ENCODE assay signal across 8 cellular contexts in the genomic region with DNA sequence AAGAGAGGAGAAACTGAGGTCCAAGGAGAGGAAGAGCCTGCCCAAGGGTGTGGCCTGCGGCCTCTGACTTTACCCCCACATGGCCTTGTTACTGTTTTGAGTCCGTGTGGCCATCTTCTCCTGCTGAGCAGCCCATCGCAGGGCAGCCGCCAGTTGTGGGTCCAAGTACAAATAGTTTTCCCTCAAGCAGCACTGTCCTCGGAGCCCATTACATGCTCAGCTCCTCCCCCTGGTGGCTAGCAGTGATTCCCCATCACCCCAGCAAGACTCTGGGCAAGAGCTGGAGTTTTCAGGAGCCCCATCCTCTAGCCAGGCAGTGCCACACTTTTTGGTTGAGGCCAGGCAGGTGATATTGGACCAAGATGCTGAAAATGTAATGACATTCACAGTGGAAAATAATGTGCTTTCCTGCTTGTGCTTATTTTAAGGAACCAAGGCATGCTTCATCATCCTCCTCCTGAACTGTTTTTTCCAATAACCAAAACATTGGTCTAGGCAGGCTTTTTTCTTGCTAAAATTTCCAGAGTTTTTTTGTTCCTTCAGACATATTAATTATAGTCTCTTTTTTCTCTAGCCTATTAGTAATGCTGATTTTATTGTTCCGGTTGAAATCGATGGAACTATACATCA.
DNase-seq lines count a peak whose midpoint lies in the region; ATAC-seq and TF ChIP-seq lines count a peak whose summit lies in the region.

No MANE protein-coding gene starts in this region.

- H3K4me3 Mint-ChIP-seq in memory B cell, result no peak overlapping the region

- H3K27me3 Mint-ChIP-seq in memory B cell, result peaks cover 8% of the 10 kb centered on the region

- H3K36me3 Mint-ChIP-seq in memory B cell, result no peaks in the 10 kb centered on the region

- TF ChIP-seq POLR2A in NB4 (IDR thresholded peaks at IDR 0.05; ENCODE audit: extremely low read depth, insufficient read length), result no peak

- peak; percentile 80 for ATAC-seq in GM21529 (IDR thresholded peaks at IDR 0.05; ENCODE audit: unreplicated experiment)
- ATAC-seq in memory B cell (ENCODE audit: low read depth), result peak; percentile 68

- no peak overlapping the region for H3K4me3 ChIP-seq in NB4 (ENCODE audit: low read depth, low read length)

- peak; percentile 89 for TF ChIP-seq CTCF in NB4 (IDR thresholded peaks at IDR 0.05; ENCODE audit: low read depth, low read length)

- H3K9me3 Mint-ChIP-seq in memory B cell, result no peaks in the 10 kb centered on the region

- DNase-seq in ELR (ENCODE audit: low read depth), result peak; percentile 74
- DNase-seq in NB4 (ENCODE audit: low read depth), result peak; percentile 59
- DNase-seq in activated CD4-positive, alpha-beta T cell treated with anti-CD3 and anti-CD28 coated beads, Interleukin-2, amount 50 U/mL, for 24 hours (ENCODE audit: low read depth in 1 of 2, low spot score in 1 of 2), result peak; percentile 30 to 40
- DNase-seq in effector CD4-positive, alpha-beta T cell, result peak; percentile 33
- peak in 1 of 2 donors; percentile 9 for DNase-seq in memory B cell (ENCODE audit: low spot score in 2 of 2)
- peak; percentile 77 for DNase-seq in stimulated activated CD8-positive, alpha-beta memory T cell treated with anti-CD3 and anti-CD28 coated beads, Interleukin-4, amount 100 ng/mL, for 48 hours
- no peak for DNase-seq in NCI-H526 treated with DMSO at 0.1 percent for 48 hours (lab: John Stamatoyannopoulos, UW)

- H3K27ac Mint-ChIP-seq in memory B cell, result no peak overlapping the region

- H3K4me1 Mint-ChIP-seq in memory B cell, result no peaks in the 10 kb centered on the region
